8 cellular contexts compared by ENCODE assay signal in genomic region chr3:56468184-56469106, GRCh38. TPM values are rescaled to one million over a fixed set of nuclear protein-coding genes. Genes with fewer than 3 reads are reported as not detected.
DNase-seq lines count a peak whose midpoint lies in the region; ATAC-seq lines count a peak whose summit lies in the region.

ERC2 (minus strand) TSS chr3:56468467.

- DNase-seq in NCI-H524 (lab: John Stamatoyannopoulos, UW) (peak; percentile 64 to 87), NCI-H524 treated with DMSO at 0.1 percent for 48 hours (lab: John Stamatoyannopoulos, UW) (no peak), NCI-H748 (lab: John Stamatoyannopoulos, UW; ENCODE audit: unreplicated experiment) (peak; percentile 62), cerebellum (ENCODE audit: low spot score) (peak; percentile 78), kidney tubule cell (ENCODE audit: low spot score) (peak; percentile 86), mesenteric fat pad (ENCODE audit: low spot score) (no peak)
- DNase-seq in stimulated activated naive CD8-positive, alpha-beta T cell treated with anti-CD3 and anti-CD28 coated beads, Interleukin-15, Interleukin-2, amounts not matched to agents 100 U/mL and 50 U/mL, for 24 hours: no peak

- peak; percentile 34 for ATAC-seq in stimulated activated naive CD8-positive, alpha-beta T cell treated with anti-CD3 and anti-CD28 coated beads, Interleukin-15, Interleukin-2, amounts not matched to agents 100 U/mL and 50 U/mL, for 24 hours
- ATAC-seq in HG02678 (IDR thresholded peaks at IDR 0.05; ENCODE audit: unreplicated experiment): no peak

RNA-seq across cellular contexts. Expression of gene ERC2, which starts in this region (rescaled TPM):
- total RNA-seq in cerebellum (64.3 TPM), mesenteric fat pad (1.1 TPM)

Comparison
In these comparisons a context has a peak if more than half of its experiments do, and no peak if none do; other contexts are left out.
1. RNA of gene ERC2 (total RNA-seq): 64.3 TPM in cerebellum (single experiment); 1.1 TPM in mesenteric fat pad (single experiment); every median in the first group is over 10 times any median in the second.
2. DNase-seq: peak in NCI-H524 (2 of 2), NCI-H748 (single experiment), cerebellum (single experiment) and kidney tubule cell (single experiment); none in NCI-H524 treated with DMSO at 0.1 percent for 48 hours (single experiment), stimulated activated naive CD8-positive, alpha-beta T cell treated with anti-CD3 and anti-CD28 coated beads, Interleukin-15, Interleukin-2, amounts not matched to agents 100 U/mL and 50 U/mL, for 24 hours (single experiment) and mesenteric fat pad (single experiment).